ENCODE assay signal across 25 cellular contexts in genomic region chr2:100568989-100569388, GRCh38. TPM values are rescaled to one million over a fixed set of nuclear protein-coding genes. Genes with fewer than 3 reads are reported as not detected.
DNase-seq lines count a peak whose midpoint lies in the region; ATAC-seq, FAIRE-seq and TF ChIP-seq lines count a peak whose summit lies in the region.
"Had no signal": no experiment of that assay in that cellular context is flagged by ENCODE, and none has a peak within 500 bp of the region (broad histone marks: within the 10 kb centered on the region; RNA-seq: fewer than 3 reads in every experiment).

No MANE protein-coding gene starts in this region.

- H3K27me3 Mint-ChIP-seq in activated CD4-positive, alpha-beta T cell treated with anti-CD3 and anti-CD28 coated beads, Interleukin-2, amount 10 ng/mL, durations not matched to agents 24 days and 14 days = no peaks in the 10 kb centered on the region
- no peaks in the 10 kb centered on the region for H3K27me3 Mint-ChIP-seq in naive thymus-derived CD4-positive, alpha-beta T cell

- peak overlapping the region; percentile 34 for H3K4me3 Mint-ChIP-seq in activated CD4-positive, alpha-beta T cell treated with anti-CD3 and anti-CD28 coated beads, Interleukin-2, amount 10 ng/mL, durations not matched to agents 24 days and 14 days
- no peak overlapping the region for H3K4me3 Mint-ChIP-seq in naive thymus-derived CD4-positive, alpha-beta T cell
- H3K4me3 Mint-ChIP-seq: CD14-positive monocyte, mesothelial cell of epicardium, natural killer cell had no signal

- peaks cover 0 to 64% (median 4%) of the 10 kb centered on the region in 3 experiments for H3K36me3 ChIP-seq in naive thymus-derived CD4-positive, alpha-beta T cell (ENCODE audit: control insufficient read depth in 2 of 3, insufficient read depth in 3 of 3, low read length in 3 of 3)
- peaks cover 3 to 7% of the 10 kb centered on the region in 2 donors for H3K36me3 ChIP-seq in kidney (ENCODE audit: control insufficient read depth in 1 of 2, insufficient read depth in 2 of 2, low read length in 2 of 2)

- peak; percentile 67 for DNase-seq in activated CD4-positive, alpha-beta T cell treated with anti-CD3 and anti-CD28 coated beads, Interleukin-2, amount 10 ng/mL, durations not matched to agents 24 days and 14 days
- no peak for DNase-seq in activated CD4-positive, alpha-beta T cell treated with anti-CD3 and anti-CD28 coated beads for 4 hours
- DNase-seq in SW480 (ENCODE audit: low spot score) (peak; percentile 23), kidney (no peak), dedifferentiated amniotic fluid mesenchymal stem cell (ENCODE audit: extremely low spot score) (no peak), T1000 (lab: John Stamatoyannopoulos, UW) (no peak)
- DNase-seq in naive thymus-derived CD4-positive, alpha-beta T cell = no peak
- DNase-seq: 8988T; activated CD4-positive, alpha-beta T cell treated with anti-CD3 and anti-CD28 coated beads, Interleukin-2, amount 50 U/mL, for 1 hour; adrenal gland; body of pancreas; H7; KG1; MG63; natural killer cell; NCI-H1417; NCI-H748 treated with DMSO at 0.1 percent for 48 hours; RPMI8226; tibial artery had no signal

- CTCF ChIA-PET in naive thymus-derived CD4-positive, alpha-beta T cell (lab: Charles Lee) = interaction anchor here (0.7 kb wide), 1 partner anchor 154 kb away, joined by 3 read pairs; no protein-coding TSS in a partner anchor

- no peaks in the 10 kb centered on the region for H3K9me3 Mint-ChIP-seq in activated CD4-positive, alpha-beta T cell treated with anti-CD3 and anti-CD28 coated beads, Interleukin-2, amount 10 ng/mL, durations not matched to agents 24 days and 14 days
- H3K9me3 Mint-ChIP-seq in naive thymus-derived CD4-positive, alpha-beta T cell = no peaks in the 10 kb centered on the region
- H3K9me3 Mint-ChIP-seq: CD14-positive monocyte, mesothelial cell of epicardium, natural killer cell had no signal

- ATAC-seq in GM21619 (IDR thresholded peaks at IDR 0.05; ENCODE audit: unreplicated experiment) = peak; percentile 65
- no peak for ATAC-seq in naive thymus-derived CD4-positive, alpha-beta T cell
- ATAC-seq: body of pancreas, natural killer cell had no signal

- H3K4me1 ChIP-seq in naive thymus-derived CD4-positive, alpha-beta T cell (ENCODE audit: control insufficient read depth in 2 of 2, insufficient read depth in 2 of 2, low read length in 2 of 2) = peaks cover 0 to under 1% of the 10 kb centered on the region in 2 donors
- H3K4me1 ChIP-seq in kidney (ENCODE audit: control insufficient read depth in 1 of 2, insufficient read depth in 1 of 2, low read depth in 1 of 2, low read length in 2 of 2) = peaks cover 0 to under 1% of the 10 kb centered on the region in 2 donors

- H3K9me3 ChIP-seq in naive thymus-derived CD4-positive, alpha-beta T cell (ENCODE audit: control insufficient read depth in 2 of 3, low read length in 3 of 3) = no peaks in the 10 kb centered on the region
- H3K9me3 ChIP-seq in kidney (ENCODE audit: control insufficient read depth in 1 of 2, low read length in 2 of 2) = no peaks in the 10 kb centered on the region
- H3K9me3 ChIP-seq: adrenal gland, body of pancreas, MG63, SJSA1, tibial artery had no signal

- FAIRE-seq in kidney (lab: Jason Lieb, UNC) = no peak
- FAIRE-seq: islet of Langerhans had no signal

- no peak overlapping the region for H3K27ac ChIP-seq in naive thymus-derived CD4-positive, alpha-beta T cell (ENCODE audit: low read depth, low read length)
- H3K27ac ChIP-seq in kidney (ENCODE audit: low read depth in 2 of 2, low read length in 2 of 2) = no peak overlapping the region
- H3K27ac ChIP-seq: adrenal gland, body of pancreas, SJSA1, skin epidermis, tibial artery had no signal

- peaks cover 32% of the 10 kb centered on the region for H3K4me1 Mint-ChIP-seq in activated CD4-positive, alpha-beta T cell treated with anti-CD3 and anti-CD28 coated beads, Interleukin-2, amount 10 ng/mL, durations not matched to agents 24 days and 14 days
- H3K4me1 Mint-ChIP-seq in naive thymus-derived CD4-positive, alpha-beta T cell = peaks cover 14 to 44% (median 35%) of the 10 kb centered on the region in 7 donors

- intact Hi-C loops in activated CD4-positive, alpha-beta T cell treated with anti-CD3 and anti-CD28 coated beads, Interleukin-2, amount 10 ng/mL, durations not matched to agents 24 days and 14 days (cut with micrococcal nuclease) = no loop called here
- intact Hi-C loops in naive thymus-derived CD4-positive, alpha-beta T cell (cut with micrococcal nuclease) = no loop called here
- intact Hi-C loops in kidney (cut with DNase I) = no loop called here

- peak overlapping the region; percentile 34 for H3K27ac Mint-ChIP-seq in activated CD4-positive, alpha-beta T cell treated with anti-CD3 and anti-CD28 coated beads, Interleukin-2, amount 10 ng/mL, durations not matched to agents 24 days and 14 days
- peak overlapping the region in 5 of 9 donors; percentile 3 to 79 (median 57) for H3K27ac Mint-ChIP-seq in naive thymus-derived CD4-positive, alpha-beta T cell
- H3K27ac Mint-ChIP-seq: mesothelial cell of epicardium had no signal

- peaks cover 47% of the 10 kb centered on the region for H3K36me3 Mint-ChIP-seq in activated CD4-positive, alpha-beta T cell treated with anti-CD3 and anti-CD28 coated beads, Interleukin-2, amount 10 ng/mL, durations not matched to agents 24 days and 14 days (ENCODE audit: low read depth)
- H3K36me3 Mint-ChIP-seq in naive thymus-derived CD4-positive, alpha-beta T cell = peaks cover 32 to 55% (median 40%) of the 10 kb centered on the region in 5 donors

- no peaks in the 10 kb centered on the region for H3K27me3 ChIP-seq in naive thymus-derived CD4-positive, alpha-beta T cell (ENCODE audit: control insufficient read depth in 2 of 2, insufficient read depth in 2 of 2, low read length in 2 of 2)
- H3K27me3 ChIP-seq: adrenal gland, body of pancreas, MG63, SJSA1, tibial artery had no signal

- no peak for TF ChIP-seq CTCF in kidney (IDR thresholded peaks at IDR 0.05; ENCODE audit: borderline replicate concordance, extremely low read depth, insufficient read depth)

- H3K9ac ChIP-seq in kidney (ENCODE audit: low read length in 2 of 2) = no peak overlapping the region

- POLR2A ChIA-PET in naive thymus-derived CD4-positive, alpha-beta T cell (lab: Charles Lee) = interaction anchor here (0.6 kb wide), 1 partner anchor 9 kb away, joined by 3 read pairs; no protein-coding TSS in a partner anchor

- H3K4me3 ChIP-seq in naive thymus-derived CD4-positive, alpha-beta T cell (ENCODE audit: low read length) = no peak overlapping the region
- no peak overlapping the region for H3K4me3 ChIP-seq in kidney (ENCODE audit: low read length in 2 of 2)
- H3K4me3 ChIP-seq: adrenal gland, body of pancreas, MG63, SJSA1, skin epidermis, tibial artery had no signal

RNA-seq across cellular contexts. Expression of gene PDCL3, which starts 6.2 kb away (rescaled TPM):
- 42.2 and 44.3 TPM in 2 replicates for total RNA-seq in activated CD4-positive, alpha-beta T cell treated with anti-CD3 and anti-CD28 coated beads, Interleukin-2, amount 10 ng/mL, durations not matched to agents 24 days and 14 days
- total RNA-seq in naive thymus-derived CD4-positive, alpha-beta T cell = 10 to 100 TPM; 16.6 to 31.9 (median 19.9) TPM
- 10 to 100 TPM; 61.9 to 63.4 TPM for polyA plus RNA-seq in naive thymus-derived CD4-positive, alpha-beta T cell
- total RNA-seq in kidney = 20.1 TPM
- 29.8 TPM for polyA plus RNA-seq in kidney (ENCODE audit: insufficient read depth, low read depth, low replicate concordance)

Comparison
In these comparisons a context has a peak if more than half of its experiments do, and no peak if none do; other contexts are left out.
1. DNase-seq: peak in activated CD4-positive, alpha-beta T cell treated with anti-CD3 and anti-CD28 coated beads, Interleukin-2, amount 10 ng/mL, durations not matched to agents 24 days and 14 days (single experiment) and SW480 (single experiment); none in activated CD4-positive, alpha-beta T cell treated with anti-CD3 and anti-CD28 coated beads for 4 hours (0 of 2), naive thymus-derived CD4-positive, alpha-beta T cell (0 of 9), kidney (single experiment), dedifferentiated amniotic fluid mesenchymal stem cell (single experiment) and T1000 (single experiment).